In the genomic region with DNA sequence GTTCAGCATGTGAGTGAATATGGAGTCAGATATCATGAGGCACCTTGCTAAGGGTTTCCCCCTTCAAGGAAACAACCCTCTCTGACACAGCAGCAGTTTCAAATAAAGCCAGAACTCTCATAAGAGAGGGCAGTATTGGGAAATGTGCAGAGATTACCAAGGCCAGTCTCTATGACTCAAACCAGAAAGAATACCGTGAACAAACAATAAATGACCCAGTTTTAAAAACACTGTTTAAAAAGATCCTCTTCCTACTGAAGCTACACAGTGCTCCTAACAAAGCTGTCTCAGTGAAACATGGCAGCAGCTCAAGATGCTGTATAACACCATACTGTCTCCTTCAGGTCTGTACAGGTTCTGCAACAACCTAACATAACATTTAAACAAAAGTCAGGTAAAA, we compare ENCODE assay signal across 9 cellular contexts.
DNase-seq lines count a peak whose midpoint lies in the region; ATAC-seq, FAIRE-seq and TF ChIP-seq lines count a peak whose summit lies in the region.
"Had no signal": no experiment of that assay in that cellular context is flagged by ENCODE, and none has a peak within 500 bp of the region (broad histone marks: within the 10 kb centered on the region; RNA-seq: fewer than 3 reads in every experiment).

No MANE protein-coding gene starts in this region.

- H3K27ac ChIP-seq in body of pancreas (peak overlapping the region in 2 of 4 donors; percentile 24 to 41), lower lobe of right lung (peak overlapping the region; percentile 13)
- H3K27ac ChIP-seq: PC-9 had no signal

- WGBS in body of pancreas, 2 donors: 24 to 40% methylated on average over 1 of the region's 1 CpG

- ATAC-seq in body of pancreas: peak; percentile 43
- ATAC-seq in lower lobe of right lung: peak in 1 of 2 donors; percentile 13
- no peak for ATAC-seq in GM21360 (IDR thresholded peaks at IDR 0.05; ENCODE audit: unreplicated experiment)
- ATAC-seq in left colon: no peak

- peak; percentile 75 for DNase-seq in AG09309 (ENCODE audit: low read depth)
- DNase-seq in GM19239 (ENCODE audit: insufficient read length, low spot score): no peak
- DNase-seq in body of pancreas: peak in 1 of 4 donors; percentile 26
- DNase-seq in lower lobe of right lung: no peak
- no peak for DNase-seq in KG1 (lab: John Stamatoyannopoulos, UW)
- no peak for DNase-seq in RCC 7860 (ENCODE audit: low spot score)
- DNase-seq in left colon: no peak

- no peaks in the 10 kb centered on the region for H3K9me3 ChIP-seq in body of pancreas
- no peaks in the 10 kb centered on the region for H3K9me3 ChIP-seq in lower lobe of right lung

- H3K27me3 ChIP-seq in body of pancreas (no peaks in the 10 kb centered on the region), lower lobe of right lung (ENCODE audit: low read depth) (no peaks in the 10 kb centered on the region)

- no peak for TF ChIP-seq POLR2A in body of pancreas (IDR thresholded peaks at IDR 0.05)

- FAIRE-seq in GM19239 (lab: Jason Lieb, UNC) (peak; percentile 18), RCC 7860 (lab: Jason Lieb, UNC) (no peak)

- H3K4me1 ChIP-seq in body of pancreas (peaks cover 45% of the 10 kb centered on the region), lower lobe of right lung (peaks cover 36% of the 10 kb centered on the region)

- TF ChIP-seq CTCF in AG09309 (IDR thresholded peaks at IDR 0.05; ENCODE audit: control insufficient read depth, insufficient read depth, low read depth, low read length, missing control alignments) (peak; percentile 25), body of pancreas (IDR thresholded peaks at IDR 0.05) (peak in 2 of 7 experiments; percentile 10 to 14), lower lobe of right lung (IDR thresholded peaks at IDR 0.05) (no peak)

- H3K4me3 ChIP-seq in AG09309 (ENCODE audit: control insufficient read depth, low read depth, low read length) (no peak overlapping the region), body of pancreas (no peak overlapping the region), lower lobe of right lung (no peak overlapping the region)
- H3K4me3 ChIP-seq: PC-9 had no signal

- intact Hi-C loops in body of pancreas (cut with DNase I): loop anchor here (5.0 kb wide), 1 partner anchor 113 kb away; no protein-coding TSS in a partner anchor
- intact Hi-C loops in lower lobe of right lung (cut with DNase I): loop anchor here (10.0 kb wide), 1 partner anchor 100 kb away; a partner anchor contains a TSS
- intact Hi-C loops in left colon (cut with DNase I, micrococcal nuclease): loop anchor here (5.0 to 10.0 kb wide), 3 partner anchors 108 to 318 kb away; no protein-coding TSS in a partner anchor

- no peaks in the 10 kb centered on the region for H3K36me3 ChIP-seq in body of pancreas (replicated peaks in 1 of 2; ENCODE audit: insufficient read depth in 1 of 2, low read depth in 2 of 2)
- peaks cover 74% of the 10 kb centered on the region for H3K36me3 ChIP-seq in lower lobe of right lung
